In the genomic region with DNA sequence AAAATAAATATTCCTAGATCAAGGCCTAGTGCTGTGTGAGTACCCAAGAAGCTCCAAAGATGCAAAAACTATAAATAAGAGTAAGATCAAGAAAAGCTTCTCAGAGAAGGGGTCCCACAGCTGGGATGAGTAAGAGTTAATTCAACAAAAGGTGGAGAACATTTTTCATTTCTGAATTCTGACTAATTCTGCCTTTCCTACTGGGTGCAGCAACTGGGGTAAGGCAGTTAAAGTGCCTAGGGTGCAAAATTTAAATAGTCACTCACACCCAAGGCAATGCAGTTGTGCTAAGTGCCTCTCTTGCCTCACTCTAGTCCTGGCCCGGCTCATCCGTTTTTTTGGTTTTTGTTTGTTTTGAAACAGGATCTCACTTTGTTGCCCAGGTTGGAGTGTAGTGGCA, we compare ENCODE assay signal across 24 cellular contexts.
"Had no signal": no experiment of that assay in that cellular context is flagged by ENCODE, and none has a peak within 500 bp of the region (broad histone marks: within the 10 kb centered on the region; RNA-seq: fewer than 3 reads in every experiment).

No MANE protein-coding gene starts in this region.

- H3K4me3 Mint-ChIP-seq: activated CD8-positive, alpha-beta T cell treated with anti-CD3 and anti-CD28 coated beads, Interleukin-2, amount 10 ng/mL, durations not matched to agents 7 days and 5 days; activated naive CD4-positive, alpha-beta T cell treated with anti-CD3 and anti-CD28 coated beads, Interleukin-2, amount 10 ng/mL, durations not matched to agents 7 days and 5 days; activated naive CD8-positive, alpha-beta T cell treated with anti-CD3 and anti-CD28 coated beads for 36 hours had no signal

- H3K9me3 Mint-ChIP-seq: activated naive CD4-positive, alpha-beta T cell treated with anti-CD3 and anti-CD28 coated beads, Interleukin-2, amount 10 ng/mL, durations not matched to agents 7 days and 5 days; activated naive CD8-positive, alpha-beta T cell treated with anti-CD3 and anti-CD28 coated beads for 36 hours; activated T-helper 2 cell treated with anti-CD3 and anti-CD28 coated beads, Interferon-gamma antibody, Interleukin-2, Interleukin-4, amounts not matched to agents 10 μg/mL and 5 μg/mL and 100 μg/mL, durations not matched to agents 14 hours and 24 hours and 36 hours had no signal

- H3K4me3 ChIP-seq: SJCRH30 had no signal

- H3K27me3 Mint-ChIP-seq: activated naive CD4-positive, alpha-beta T cell treated with anti-CD3 and anti-CD28 coated beads, Interleukin-2, amount 10 ng/mL, durations not matched to agents 7 days and 5 days had no signal

- H3K36me3 Mint-ChIP-seq: activated naive CD4-positive, alpha-beta T cell treated with anti-CD3 and anti-CD28 coated beads, Interleukin-2, amount 10 ng/mL, durations not matched to agents 7 days and 5 days; activated naive CD8-positive, alpha-beta T cell treated with anti-CD3 and anti-CD28 coated beads for 36 hours had no signal

- DNase-seq: activated CD4-positive, alpha-beta T cell treated with anti-CD3 and anti-CD28 coated beads for 4 hours; activated CD4-positive, alpha-beta T cell treated with anti-CD3 and anti-CD28 coated beads, Interleukin-2, amount 50 U/mL, for 4 hours; activated CD8-positive, alpha-beta memory T cell treated with anti-CD3 and anti-CD28 coated beads, Interleukin-2, amount 50 U/mL, for 48 hours; activated CD8-positive, alpha-beta T cell treated with anti-CD3 and anti-CD28 coated beads, Interleukin-2, amount 10 ng/mL, durations not matched to agents 7 days and 5 days; activated gamma-delta T cell treated with Interleukin-2 at 50 U/mL for 16 hours; activated naive CD4-positive, alpha-beta T cell treated with anti-CD3 and anti-CD28 coated beads, Interleukin-2, amount 10 ng/mL, durations not matched to agents 7 days and 5 days; activated naive CD8-positive, alpha-beta T cell treated with anti-CD3 and anti-CD28 coated beads for 36 hours; activated T-cell treated with anti-CD3 and anti-CD28 coated beads, Interleukin-2, amount 50 U/mL, for 48 hours; brain microvascular endothelial cell; cerebellar nuclear complex; Kasumi-1; KBM-7; NCI-H1105 treated with DMSO at 0.1 percent for 48 hours; NCI-H1436 treated with DMSO at 0.1 percent for 48 hours; NCI-H187; NCI-H2081; NCI-H524 treated with DMSO at 0.1 percent for 48 hours; NCI-H82; SJCRH30; SK-N-SH; T-helper 1 cell; WERI-Rb-1 had no signal

- ATAC-seq: activated CD8-positive, alpha-beta T cell treated with anti-CD3 and anti-CD28 coated beads, Interleukin-2, amount 10 ng/mL, durations not matched to agents 7 days and 5 days; Right ventricle myocardium inferior had no signal

- H3K4me1 Mint-ChIP-seq: activated naive CD4-positive, alpha-beta T cell treated with anti-CD3 and anti-CD28 coated beads, Interleukin-2, amount 10 ng/mL, durations not matched to agents 7 days and 5 days; activated naive CD8-positive, alpha-beta T cell treated with anti-CD3 and anti-CD28 coated beads for 36 hours had no signal
